9 cellular contexts compared by ENCODE assay signal in genomic region chr10:130127612-130128607, GRCh38. TPM values are rescaled to one million over a fixed set of nuclear protein-coding genes. Genes with fewer than 3 reads are reported as not detected.
DNase-seq lines count a peak whose midpoint lies in the region; ATAC-seq, FAIRE-seq and TF ChIP-seq lines count a peak whose summit lies in the region.
"Had no signal": no experiment of that assay in that cellular context is flagged by ENCODE, and none has a peak within 500 bp of the region (broad histone marks: within the 10 kb centered on the region; RNA-seq: fewer than 3 reads in every experiment).

No MANE protein-coding gene starts in this region.

- no peaks in the 10 kb centered on the region for H4K20me1 ChIP-seq in HepG2 (ENCODE audit: insufficient read depth, low read length)

- H3K79me2 ChIP-seq in HepG2 (ENCODE audit: insufficient read depth, low read length): no peaks in the 10 kb centered on the region

- peak overlapping the region; percentile 52 for H3K4me2 ChIP-seq in HepG2 (ENCODE audit: low read depth, low read length)

- BruUV-seq in HepG2 (replicated peaks; lab: Mats Ljungman, UMichigan): no TSS peak

- peaks cover 4% of the 10 kb centered on the region; the same call in 1 of the 2 replicates for H3K4me1 ChIP-seq in HepG2 (ENCODE audit: insufficient read depth, low read length)
- H3K4me1 ChIP-seq: SJSA1 had no signal

- TF ChIP-seq POLR2A in HepG2 (IDR thresholded peaks at IDR 0.05; ENCODE audit: insufficient read depth in 1 of 2, low read depth in 2 of 2, low read length in 2 of 2): no peak

- H3K4me3 ChIP-seq in BJ (ENCODE audit: low read depth, low read length): no peak overlapping the region
- H3K4me3 ChIP-seq in HepG2 (replicated peaks in 1 of 3; ENCODE audit: insufficient read depth in 1 of 3, low read depth in 2 of 3, low read length in 3 of 3): no peak overlapping the region
- H3K4me3 ChIP-seq: SJSA1 had no signal

- TF ChIP-seq RAD21 in HepG2 (CRISPR knock-in tag; IDR thresholded peaks at IDR 0.05): peak; percentile 40; the same call in 1 of the 2 replicates

- DNase-seq in BJ (ENCODE audit: low read depth) (peak; percentile 20), NCI-H1930 (lab: John Stamatoyannopoulos, UW) (peak; percentile 15 to 49), dermis blood vessel endothelial cell (peak; percentile 85), HepG2 (ENCODE audit: low spot score) (peak; percentile 65)
- DNase-seq in stimulated activated CD8-positive, alpha-beta memory T cell treated with anti-CD3 and anti-CD28 coated beads, Interleukin-7, amount 100 ng/mL, for 4 hours (ENCODE audit: low read depth in 2 of 2): peak; percentile 27 to 31

- peak; percentile 94 for TF ChIP-seq CTCF in BJ (IDR thresholded peaks at IDR 0.05; ENCODE audit: insufficient read depth, low read depth, low read length)
- TF ChIP-seq CTCF in VCaP (conservative IDR thresholded peaks at IDR 0.05): peak; percentile 77
- peak; percentile 84 for TF ChIP-seq CTCF in HepG2 (CRISPR knock-in tag; IDR thresholded peaks at IDR 0.05)

- TF ChIP-seq EP300 in HepG2 (IDR thresholded peaks at IDR 0.05; ENCODE audit: low read depth in 2 of 2, low read length in 2 of 2) (no peak), HepG2 (CRISPR knock-in tag; IDR thresholded peaks at IDR 0.05; ENCODE audit: borderline replicate concordance) (no peak)

- H3K27ac ChIP-seq in VCaP: 0 out of 2 replicates have a peak overlapping the region, but pooled peaks have one; percentile 7
- no peak overlapping the region for H3K27ac ChIP-seq in HepG2 (ENCODE audit: extremely low read length, insufficient read depth, low read length)
- H3K27ac ChIP-seq: SJSA1 had no signal

- H3K9ac ChIP-seq in HepG2 (ENCODE audit: insufficient read depth, low read depth, low read length): no peak overlapping the region

- in situ Hi-C loops in HepG2 (cut with HindIII; ENCODE audit: extremely low pct_ligation_motif_present, low pct_unique_long_range_greater_than_20kb): no loop called here

- CTCF ChIA-PET in BJ (lab: Yijun Ruan, JAX) (interaction anchor here (0.6 to 4.6 kb wide), 14 partner anchors 9 to 1919 kb away, joined by 3 to 32 read pairs (median 4); partner anchors contain the start of genes C10orf143 and GLRX3), HepG2 (lab: Yijun Ruan, JAX; ENCODE audit: low intra/inter-chr PET ratio, low total read pairs) (interaction anchor here (0.8 to 1.2 kb wide), 2 partner anchors 18 to 1096 kb away, joined by 3 read pairs; no protein-coding TSS in a partner anchor)

- 13% methylated on average over 12 of the region's 12 CpGs for WGBS in HepG2 (ENCODE audit: low lambda C conversion rate)

- H2AFZ ChIP-seq in HepG2 (ENCODE audit: low read length): no peak overlapping the region

- intact Hi-C loops in HepG2 (cut with micrococcal nuclease; ENCODE audit: unreplicated experiment): loop anchor here (5.0 kb wide), 1 partner anchor 241 kb away; no protein-coding TSS in a partner anchor

- ATAC-seq in GM18520 (IDR thresholded peaks at IDR 0.05; ENCODE audit: unreplicated experiment) (peak; percentile 88), HG02938 (IDR thresholded peaks at IDR 0.05; ENCODE audit: unreplicated experiment) (peak; percentile 87), HepG2 (peak; percentile 97)

- POLR2A ChIA-PET in BJ (lab: Charles Lee) (no interaction called here), HepG2 (lab: Yijun Ruan, JAX) (interaction anchor here (0.7 to 2.8 kb wide), 2 partner anchors 8 to 17 kb away, joined by 4 to 18 read pairs; partner anchors contain the start of genes C10orf143 and GLRX3)

- FAIRE-seq in HepG2 (lab: Jason Lieb, UNC): peak; percentile 88

- H3K27me3 ChIP-seq in BJ (ENCODE audit: control insufficient read depth, insufficient read depth, low read length): peaks cover 3% of the 10 kb centered on the region; the same call in 1 of the 2 replicates
- H3K27me3 ChIP-seq in HepG2 (ENCODE audit: control insufficient read depth in 1 of 2, insufficient read depth in 2 of 2, low read length in 2 of 2): peaks cover 0 to 18% of the 10 kb centered on the region in 2 experiments; a peak in 2 of 5 replicates
- H3K27me3 ChIP-seq: SJSA1 had no signal

- H3K36me3 ChIP-seq in BJ (ENCODE audit: control insufficient read depth, insufficient read depth, low read length) (no peaks in the 10 kb centered on the region), HepG2 (replicated peaks in 1 of 2; ENCODE audit: control insufficient read depth in 1 of 2, insufficient read depth in 2 of 2, low read length in 2 of 2) (no peaks in the 10 kb centered on the region)
- H3K36me3 ChIP-seq: SJSA1 had no signal

- H3K9me3 ChIP-seq in HepG2 (ENCODE audit: low read length): no peaks in the 10 kb centered on the region
- H3K9me3 ChIP-seq: SJSA1 had no signal

TF ChIP-seq in HepG2, 621 proteins besides CTCF, POLR2A, EP300 and RAD21 (continues in another document):
- TF ChIP-seq TEAD3 (CRISPR knock-in tag; optimal IDR thresholded peaks at IDR 0.05; ENCODE audit: borderline replicate concordance): peak; percentile 100
- peak; percentile 64 for TF ChIP-seq XRCC5 (optimal IDR thresholded peaks at IDR 0.05; ENCODE audit: low read length)
- TF ChIP-seq MAX (IDR thresholded peaks at IDR 0.05): 0 out of 2 replicates have a peak, but pooled peaks have one; percentile 20
- peak; percentile 68 for TF ChIP-seq STAG1 (CRISPR knock-in tag; IDR thresholded peaks at IDR 0.05)
- TF ChIP-seq SMC3 (IDR thresholded peaks at IDR 0.05; ENCODE audit: low read length): peak; percentile 64
- no peak for TF ChIP-seq ZNF766 (CRISPR knock-in tag; IDR thresholded peaks at IDR 0.05; ENCODE audit: borderline replicate concordance)

RNA-seq across cellular contexts. Expression of gene GLRX3, which starts 8.3 kb away (rescaled TPM):
- polyA plus RNA-seq in BJ (2011; rRNA removed): 51.3 and 82.2 TPM in 2 replicates
- polyA minus RNA-seq in BJ (2011; rRNA and poly(A)+ RNA removed): 12.6 and 12.7 TPM in 2 replicates
- total RNA-seq in dermis blood vessel endothelial cell: 98.4 and 120 TPM in 2 replicates
- 135 and 185 TPM in 2 replicates for total RNA-seq in HepG2 (2016; rRNA removed; fragmentation: Illumina TruSeq; extraction: Trizol)
- 53.2 and 56.2 TPM in 2 replicates for total RNA-seq in HepG2 (2016; cell fraction: cytosol; rRNA removed; fragmentation: Illumina TruSeq; extraction: Trizol; ENCODE audit: low read depth)
- 139 and 200 TPM in 2 replicates for total RNA-seq in HepG2 (2016; cell fraction: insoluble cytoplasmic fraction; rRNA removed; fragmentation: Illumina TruSeq; extraction: Trizol)
- total RNA-seq in HepG2 (2016; cell fraction: membrane; rRNA removed; fragmentation: Illumina TruSeq; extraction: Trizol): 74.0 and 76.4 TPM in 2 replicates
- total RNA-seq in HepG2 (2016; cell fraction: nucleus; rRNA removed; fragmentation: Illumina TruSeq; extraction: Trizol): 50.5 and 57.7 TPM in 2 replicates
- 67.1 and 91.4 TPM in 2 replicates for polyA plus RNA-seq in HepG2 (2011; rRNA removed)
- polyA plus RNA-seq in HepG2 (2011; cell fraction: cytosol; rRNA removed): 51.8 and 58.2 TPM in 2 replicates
- 29.6 and 40.4 TPM in 2 replicates for polyA plus RNA-seq in HepG2 (2011; cell fraction: nucleus; rRNA removed)
- polyA plus RNA-seq in HepG2 (2012): 91.5 and 92.8 TPM in 2 replicates
- 52.7 and 54.0 TPM in 2 replicates for polyA plus RNA-seq in HepG2 (2016; cell fraction: cytosol; fragmentation: Illumina TruSeq; extraction: Trizol; ENCODE audit: low read depth)
- polyA plus RNA-seq in HepG2 (2016; cell fraction: insoluble cytoplasmic fraction; fragmentation: Illumina TruSeq; extraction: Trizol; ENCODE audit: low read depth): 190 and 206 TPM in 2 replicates
- polyA plus RNA-seq in HepG2 (2016; cell fraction: membrane; fragmentation: Illumina TruSeq; extraction: Trizol; ENCODE audit: low read depth): 63.1 and 66.1 TPM in 2 replicates
- polyA plus RNA-seq in HepG2 (2016; cell fraction: nucleus; fragmentation: Illumina TruSeq; extraction: Trizol; ENCODE audit: insufficient read depth, low read depth): 81.2 and 94.4 TPM in 2 replicates
- 14.1 and 28.5 TPM in 2 replicates for polyA minus RNA-seq in HepG2 (2011; rRNA and poly(A)+ RNA removed; ENCODE audit: low replicate concordance)
- polyA minus RNA-seq in HepG2 (2011; cell fraction: cytosol; rRNA and poly(A)+ RNA removed): 29.1 and 30.6 TPM in 2 replicates
- 48.8 and 52.1 TPM in 2 replicates for polyA minus RNA-seq in HepG2 (2011; cell fraction: nucleus; rRNA and poly(A)+ RNA removed)

RNA-seq across cellular contexts. Expression of gene C10orf143, which starts 17.3 kb away (rescaled TPM):
- polyA plus RNA-seq in BJ (2011; rRNA removed): 2.0 and 2.3 TPM in 2 replicates
- polyA minus RNA-seq in BJ (2011; rRNA and poly(A)+ RNA removed): 0.77 and 1.2 TPM in 2 replicates
- total RNA-seq in dermis blood vessel endothelial cell: 0.14 and 1.0 TPM in 2 replicates
- total RNA-seq in HepG2 (2016; rRNA removed; fragmentation: Illumina TruSeq; extraction: Trizol): 0.84 and 0.91 TPM in 2 replicates
- total RNA-seq in HepG2 (2016; cell fraction: cytosol; rRNA removed; fragmentation: Illumina TruSeq; extraction: Trizol; ENCODE audit: low read depth): 1.9 and 2.2 TPM in 2 replicates
- 0.40 and 0.63 TPM in 2 replicates for total RNA-seq in HepG2 (2016; cell fraction: insoluble cytoplasmic fraction; rRNA removed; fragmentation: Illumina TruSeq; extraction: Trizol)
- total RNA-seq in HepG2 (2016; cell fraction: membrane; rRNA removed; fragmentation: Illumina TruSeq; extraction: Trizol): 1.2 and 2.2 TPM in 2 replicates
- total RNA-seq in HepG2 (2016; cell fraction: nucleus; rRNA removed; fragmentation: Illumina TruSeq; extraction: Trizol): 0.28 TPM in 1 of 2 replicates, not detected in the other
- polyA plus RNA-seq in HepG2 (2011; rRNA removed): 0.21 and 0.42 TPM in 2 replicates
- polyA plus RNA-seq in HepG2 (2011; cell fraction: cytosol; rRNA removed): 0.35 and 0.41 TPM in 2 replicates
- 0.42 and 0.68 TPM in 2 replicates for polyA plus RNA-seq in HepG2 (2011; cell fraction: nucleus; rRNA removed)
- polyA plus RNA-seq in HepG2 (2012): 0.33 and 0.39 TPM in 2 replicates
- 2.7 and 3.1 TPM in 2 replicates for polyA plus RNA-seq in HepG2 (2016; cell fraction: cytosol; fragmentation: Illumina TruSeq; extraction: Trizol; ENCODE audit: low read depth)
- 0.92 and 1.4 TPM in 2 replicates for polyA plus RNA-seq in HepG2 (2016; cell fraction: insoluble cytoplasmic fraction; fragmentation: Illumina TruSeq; extraction: Trizol; ENCODE audit: low read depth)
- polyA plus RNA-seq in HepG2 (2016; cell fraction: membrane; fragmentation: Illumina TruSeq; extraction: Trizol; ENCODE audit: low read depth): 2.1 and 2.6 TPM in 2 replicates
- polyA plus RNA-seq in HepG2 (2016; cell fraction: nucleus; fragmentation: Illumina TruSeq; extraction: Trizol; ENCODE audit: insufficient read depth, low read depth): 1.1 and 1.3 TPM in 2 replicates
- 0.26 and 0.47 TPM in 2 replicates for polyA minus RNA-seq in HepG2 (2011; rRNA and poly(A)+ RNA removed; ENCODE audit: low replicate concordance)
- not detected in 2 replicates for polyA minus RNA-seq in HepG2 (2011; cell fraction: cytosol; rRNA and poly(A)+ RNA removed)
- polyA minus RNA-seq in HepG2 (2011; cell fraction: nucleus; rRNA and poly(A)+ RNA removed): 0.12 and 0.39 TPM in 2 replicates

Comparison
In these comparisons a context has a peak if more than half of its experiments do, and no peak if none do; other contexts are left out.
1. DNase-seq: peak in every context shown above with its lines; median percentile 85 in dermis blood vessel endothelial cell; 65 in HepG2; 32 in NCI-H1930; 29 in stimulated activated CD8-positive, alpha-beta memory T cell treated with anti-CD3 and anti-CD28 coated beads, Interleukin-7, amount 100 ng/mL, for 4 hours; 20 in BJ.